Comparison of ENCODE assay signal across 1 cellular context in the genomic region with DNA sequence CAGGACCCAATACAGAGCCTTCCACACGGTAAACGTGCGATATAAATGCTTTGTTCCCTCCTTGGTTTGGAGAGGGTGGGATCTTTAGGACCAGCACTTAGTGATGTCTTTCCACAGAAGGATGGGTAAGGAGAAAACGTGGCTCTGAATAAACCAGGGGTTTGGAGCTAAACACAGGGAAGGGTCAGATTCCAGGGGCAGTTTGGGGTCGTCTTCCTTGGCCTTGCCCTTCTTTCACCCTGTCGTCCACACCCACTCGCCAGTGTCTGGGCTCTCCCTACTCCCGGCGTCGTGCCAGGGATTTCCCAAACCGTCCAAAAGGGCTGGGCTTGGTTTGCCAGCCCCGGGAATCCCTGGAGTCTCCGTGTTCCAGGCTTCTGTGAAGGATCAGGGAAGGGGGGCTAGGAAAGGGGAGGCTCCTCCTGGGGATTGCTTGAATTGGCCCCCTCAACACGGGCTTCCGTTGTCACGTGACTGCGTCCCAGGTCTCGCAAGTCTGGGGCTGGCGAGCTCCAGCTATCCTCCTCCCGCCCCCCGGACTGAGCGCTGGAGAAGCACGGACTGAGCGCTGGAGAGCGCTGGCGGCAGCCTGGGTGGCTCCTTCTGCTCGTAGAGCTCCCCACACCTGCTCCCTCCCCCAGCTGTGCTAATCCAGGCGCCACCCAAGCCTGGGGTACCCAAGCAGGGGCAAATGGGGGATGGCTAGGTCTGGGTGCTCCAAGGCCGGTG.
TF ChIP-seq lines count a peak whose summit lies in the region.

No MANE protein-coding gene starts in this region.

TF ChIP-seq in endothelial cell of umbilical vein, 7 proteins besides CTCF, POLR2A, EP300 and RAD21:
- TF ChIP-seq JUN (IDR thresholded peaks at IDR 0.05; ENCODE audit: borderline replicate concordance, insufficient read depth, insufficient read length, low read depth): no peak
- no peak for TF ChIP-seq MYC (IDR thresholded peaks at IDR 0.05; ENCODE audit: low read depth, low read length)
- TF ChIP-seq EZH2 (IDR thresholded peaks at IDR 0.05; ENCODE audit: borderline replicate concordance, low read depth, low read length, severe bottlenecking): no peak
- TF ChIP-seq, protein P1, sequence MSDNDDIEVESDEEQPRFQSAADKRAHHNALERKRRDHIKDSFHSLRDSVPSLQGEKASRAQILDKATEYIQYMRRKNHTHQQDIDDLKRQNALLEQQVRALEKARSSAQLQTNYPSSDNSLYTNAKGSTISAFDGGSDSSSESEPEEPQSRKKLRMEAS (IDR thresholded peaks at IDR 0.05; ENCODE audit: insufficient read depth, insufficient read length): no peak
- no peak for TF ChIP-seq GATA2 (IDR thresholded peaks at IDR 0.05; ENCODE audit: insufficient read depth, insufficient read length, low read depth, low read length)
- TF ChIP-seq FOS (IDR thresholded peaks at IDR 0.05; ENCODE audit: borderline replicate concordance, insufficient read depth, low read length): no peak
- no peak for TF ChIP-seq POLR2AphosphoS5 (IDR thresholded peaks at IDR 0.05; ENCODE audit: insufficient read depth, low read depth, low read length)
